ENCODE assay signal across 20 cellular contexts in genomic region chr12:89334770-89335169, GRCh38. TPM values are rescaled to one million over a fixed set of nuclear protein-coding genes. Genes with fewer than 3 reads are reported as not detected.
A peak's percentile ranks its signal among the peaks of the same experiment; 100 is the strongest.
DNase-seq lines count a peak whose midpoint lies in the region; FAIRE-seq and TF ChIP-seq lines count a peak whose summit lies in the region.
"Had no signal": no experiment of that assay in that cellular context is flagged by ENCODE, and none has a peak within 500 bp of the region (broad histone marks: within the 10 kb centered on the region; RNA-seq: fewer than 3 reads in every experiment).

No MANE protein-coding gene starts in this region.

- H3K9me3 ChIP-seq in Karpas-422 (ENCODE audit: low read length), result 0 out of 2 replicates have a peak, but pooled peaks cover 5% of the 10 kb centered on the region
- H3K9me3 ChIP-seq: gastroesophageal sphincter, mucosa of descending colon, uterus had no signal

- no peak for DNase-seq in T-helper 1 cell
- peak; percentile 44 for DNase-seq in Karpas-422
- peak; percentile 23 for DNase-seq in fibroblast of the conjunctiva (ENCODE audit: low read depth)
- DNase-seq in progenitor cell of endocrine pancreas (ENCODE audit: low spot score, unreplicated experiment), result no peak
- DNase-seq in HTR-8/SVneo (ENCODE audit: insufficient read length, low spot score), result no peak
- DNase-seq in anterior cingulate cortex (lab: John Stamatoyannopoulos, UW), result no peak
- DNase-seq in hippocampal formation (lab: John Stamatoyannopoulos, UW), result no peak
- DNase-seq: activated CD4-positive, CD25-positive, alpha-beta regulatory T cell treated with anti-CD3 and anti-CD28 coated beads, Interleukin-2, amount 50 U/mL, for 72 hours; C1 segment of cervical spinal cord; dermis blood vessel endothelial cell; mucosa of descending colon; NCI-H1417 treated with DMSO at 0.1 percent for 48 hours; NCI-H2107; NCI-H524; stimulated activated CD4-positive, alpha-beta T cell treated with anti-CD3 and anti-CD28 coated beads, Interleukin-15, amount 100 ng/mL, for 24 hours; uterus had no signal

- H3K27me3 ChIP-seq in Karpas-422 (ENCODE audit: low read length), result no peaks in the 10 kb centered on the region
- H3K27me3 ChIP-seq: gastroesophageal sphincter, uterus had no signal

- no peak overlapping the region for H3K4me3 ChIP-seq in Karpas-422 (ENCODE audit: low read length)
- H3K4me3 ChIP-seq: gastroesophageal sphincter, mucosa of descending colon, uterus had no signal

- H3K36me3 ChIP-seq in Karpas-422 (ENCODE audit: insufficient read depth, low read length), result no peaks in the 10 kb centered on the region
- H3K36me3 ChIP-seq: gastroesophageal sphincter, uterus had no signal

- H3K27me3 Mint-ChIP-seq in T-helper 1 cell treated with Interleukin-12 subunit alpha and Interleukin-12 subunit beta and Interleukin-4 antibody, amounts not matched to agents 30 μg/mL and 1 μg/mL, for 36 hours (ENCODE audit: low read depth), result no peaks in the 10 kb centered on the region
- no peaks in the 10 kb centered on the region for H3K27me3 Mint-ChIP-seq in progenitor cell of endocrine pancreas
- H3K27me3 Mint-ChIP-seq: activated naive CD8-positive, alpha-beta T cell had no signal

- peaks cover 29% of the 10 kb centered on the region for H3K4me1 ChIP-seq in Karpas-422 (ENCODE audit: low read length)
- H3K4me1 ChIP-seq: uterus had no signal

- H4K20me1 ChIP-seq in Karpas-422 (ENCODE audit: insufficient read depth, low read depth, low read length), result no peaks in the 10 kb centered on the region

- peaks cover 21% of the 10 kb centered on the region for H3K9me3 Mint-ChIP-seq in T-helper 1 cell treated with Interleukin-12 subunit alpha and Interleukin-12 subunit beta and Interleukin-4 antibody, amounts not matched to agents 30 μg/mL and 1 μg/mL, for 36 hours
- H3K9me3 Mint-ChIP-seq in progenitor cell of endocrine pancreas (ENCODE audit: low read depth), result peaks cover 6% of the 10 kb centered on the region

- no peak overlapping the region for H3K4me2 ChIP-seq in Karpas-422 (ENCODE audit: low read depth, low read length, poor library complexity, severe bottlenecking)

- H3K79me2 ChIP-seq in Karpas-422 (ENCODE audit: low read length), result no peaks in the 10 kb centered on the region

- no peak overlapping the region for H3K4me3 Mint-ChIP-seq in T-helper 1 cell treated with Interleukin-12 subunit alpha and Interleukin-12 subunit beta and Interleukin-4 antibody, amounts not matched to agents 30 μg/mL and 1 μg/mL, for 36 hours
- H3K4me3 Mint-ChIP-seq in progenitor cell of endocrine pancreas (ENCODE audit: low read depth), result no peak overlapping the region
- H3K4me3 Mint-ChIP-seq: activated naive CD8-positive, alpha-beta T cell had no signal

- H2AFZ ChIP-seq in Karpas-422 (ENCODE audit: low read length), result 0 out of 2 replicates have a peak overlapping the region, but pooled peaks have one; percentile 7

- H3K27ac Mint-ChIP-seq in T-helper 1 cell treated with Interleukin-12 subunit alpha and Interleukin-12 subunit beta and Interleukin-4 antibody, amounts not matched to agents 30 μg/mL and 1 μg/mL, for 36 hours, result peak overlapping the region; percentile 8
- peak overlapping the region; percentile 77 for H3K27ac Mint-ChIP-seq in progenitor cell of endocrine pancreas
- H3K27ac Mint-ChIP-seq: activated naive CD8-positive, alpha-beta T cell had no signal

- peaks cover 17% of the 10 kb centered on the region for H3K36me3 Mint-ChIP-seq in T-helper 1 cell treated with Interleukin-12 subunit alpha and Interleukin-12 subunit beta and Interleukin-4 antibody, amounts not matched to agents 30 μg/mL and 1 μg/mL, for 36 hours (ENCODE audit: low read depth)
- peaks cover 4% of the 10 kb centered on the region for H3K36me3 Mint-ChIP-seq in progenitor cell of endocrine pancreas (ENCODE audit: insufficient read depth)

- no peak overlapping the region for H3K9ac ChIP-seq in Karpas-422 (ENCODE audit: low read length)

- peaks cover 25% of the 10 kb centered on the region for H3K4me1 Mint-ChIP-seq in T-helper 1 cell treated with Interleukin-12 subunit alpha and Interleukin-12 subunit beta and Interleukin-4 antibody, amounts not matched to agents 30 μg/mL and 1 μg/mL, for 36 hours (ENCODE audit: low read depth)
- H3K4me1 Mint-ChIP-seq in progenitor cell of endocrine pancreas (ENCODE audit: low read depth), result peaks cover 30% of the 10 kb centered on the region

- FAIRE-seq in HTR-8/SVneo (lab: Jason Lieb, UNC), result no peak
- FAIRE-seq: endothelial cell of umbilical vein had no signal

- H3K9me2 ChIP-seq in Karpas-422 (replicated peaks; ENCODE audit: insufficient read depth, low read length), result no peaks in the 10 kb centered on the region

- no peak for TF ChIP-seq CTCF in progenitor cell of endocrine pancreas (IDR thresholded peaks at IDR 0.05; ENCODE audit: unreplicated experiment)

- H3K27ac ChIP-seq in Karpas-422 (ENCODE audit: low read length), result no peak overlapping the region
- H3K27ac ChIP-seq: gastroesophageal sphincter, uterus had no signal

RNA-seq across cellular contexts. Expression of gene DUSP6, which starts 17.5 kb away (rescaled TPM):
- 67.2 and 109 TPM in 2 replicates for total RNA-seq in Karpas-422 (2014; rRNA removed; shearing (Covaris generic); ENCODE audit: low replicate concordance)
- total RNA-seq in progenitor cell of endocrine pancreas, result 80.1 and 85.8 TPM in 2 replicates

Comparison
In these comparisons a context has a peak if more than half of its experiments do, and no peak if none do; other contexts are left out.
1. DNase-seq: peak in Karpas-422 (single experiment) and fibroblast of the conjunctiva (single experiment); none in T-helper 1 cell (0 of 5), progenitor cell of endocrine pancreas (single experiment), HTR-8/SVneo (single experiment), anterior cingulate cortex (0 of 58) and hippocampal formation (0 of 2).